ENCODE assay signal across 1 cellular context in the genomic region with DNA sequence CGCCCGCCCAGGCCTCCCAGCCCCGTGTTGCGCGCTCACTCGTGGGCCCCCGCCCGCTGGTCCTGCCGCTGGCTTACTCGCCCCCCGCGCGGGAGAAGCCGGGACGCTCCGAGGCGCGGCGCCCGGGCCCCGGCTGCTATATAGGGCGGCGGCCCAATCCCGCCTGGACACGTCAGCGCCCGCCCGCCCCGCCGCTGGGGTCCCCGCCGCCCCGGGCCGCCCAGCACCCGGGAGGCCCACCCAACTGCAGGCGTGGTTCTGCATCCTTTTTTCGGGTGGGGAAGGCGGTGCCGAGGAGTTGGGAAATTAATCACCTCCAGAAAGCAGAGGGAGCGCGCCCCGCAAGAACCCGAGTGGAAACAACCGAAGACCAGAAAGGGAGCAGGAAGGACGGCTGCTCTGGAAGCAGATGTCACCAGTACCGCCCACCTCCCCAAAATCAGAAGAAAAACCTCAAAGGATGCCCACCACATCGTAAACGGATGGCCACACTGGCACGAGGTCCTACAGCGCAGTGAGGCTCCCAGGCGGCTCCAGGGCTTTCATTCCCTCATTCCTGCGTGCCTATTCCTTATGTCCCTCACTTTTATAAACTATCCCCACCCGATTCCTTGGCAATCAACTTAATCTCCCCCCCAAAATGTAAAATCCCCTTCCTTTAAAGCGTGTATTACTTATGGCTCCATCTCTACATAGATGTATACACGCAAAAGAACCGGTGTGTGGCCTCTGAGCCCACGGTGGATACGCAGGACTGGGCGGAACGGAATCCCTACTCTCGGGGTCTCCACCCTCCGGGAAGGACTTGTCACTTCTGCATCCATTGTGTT.
TF ChIP-seq lines count a peak whose summit lies in the region.

No MANE protein-coding gene starts in this region.

TF ChIP-seq in IMR-90, 13 proteins besides CTCF, POLR2A, EP300 and RAD21 (continued from another document):
- peak; percentile 27; the same call in 1 of the 2 replicates for TF ChIP-seq MAZ (IDR thresholded peaks at IDR 0.05; ENCODE audit: borderline replicate concordance, low read depth, low read length)
- no peak for TF ChIP-seq RFX5 (IDR thresholded peaks at IDR 0.05; ENCODE audit: low read depth, low read length)
- no peak for TF ChIP-seq MAFK (IDR thresholded peaks at IDR 0.05; ENCODE audit: low read depth, low read length)
